21 cellular contexts compared by ENCODE assay signal in genomic region chr18:33706391-33706790, GRCh38.
"Had no signal": no experiment of that assay in that cellular context is flagged by ENCODE, and none has a peak within 500 bp of the region (broad histone marks: within the 10 kb centered on the region; RNA-seq: fewer than 3 reads in every experiment).

No MANE protein-coding gene starts in this region.

- H3K9me3 Mint-ChIP-seq: activated T-cell treated with anti-CD3 and anti-CD28 coated beads, Interleukin-2, amount 50 U/mL, for 24 hours; activated T-helper 1 cell treated with anti-CD3 and anti-CD28 coated beads, Interleukin-12 subunit alpha, Interleukin-12 subunit beta, Interleukin-2, Interleukin-4 antibody, amounts not matched to agents 30 ng/mL and 10 ng/mL and 1 ng/mL, durations not matched to agents 14 hours and 24 hours and 36 hours; T-helper 1 cell treated with Interleukin-12 subunit alpha and Interleukin-12 subunit beta and Interleukin-4 antibody, amounts not matched to agents 30 μg/mL and 1 μg/mL, for 36 hours; WTC11 had no signal

- H3K4me3 ChIP-seq: Peyer's patch had no signal

- ATAC-seq: activated CD8-positive, alpha-beta memory T cell treated with anti-CD3 and anti-CD28 coated beads, Interleukin-2, amount 10 ng/mL, durations not matched to agents 7 days and 5 days; activated naive CD4-positive, alpha-beta T cell treated with anti-CD3 and anti-CD28 coated beads, Interleukin-2, amount 50 U/mL, for 72 hours; activated naive CD8-positive, alpha-beta T cell treated with anti-CD3 and anti-CD28 coated beads, Interleukin-2, amount 50 U/mL, for 24 hours; WTC11 had no signal

- H3K27me3 Mint-ChIP-seq: activated CD8-positive, alpha-beta memory T cell treated with anti-CD3 and anti-CD28 coated beads, Interleukin-2, amount 10 ng/mL, durations not matched to agents 7 days and 5 days; activated naive CD8-positive, alpha-beta T cell treated with anti-CD3 and anti-CD28 coated beads, Interleukin-2, amount 50 U/mL, for 24 hours; activated T-cell treated with anti-CD3 and anti-CD28 coated beads, Interleukin-2, amount 50 U/mL, for 24 hours had no signal

- H3K4me3 Mint-ChIP-seq: activated CD8-positive, alpha-beta memory T cell treated with anti-CD3 and anti-CD28 coated beads, Interleukin-2, amount 10 ng/mL, durations not matched to agents 7 days and 5 days; activated naive CD8-positive, alpha-beta T cell treated with anti-CD3 and anti-CD28 coated beads, Interleukin-2, amount 50 U/mL, for 24 hours; activated T-cell treated with anti-CD3 and anti-CD28 coated beads, Interleukin-2, amount 50 U/mL, for 24 hours; activated T-helper 1 cell treated with anti-CD3 and anti-CD28 coated beads, Interleukin-12 subunit alpha, Interleukin-12 subunit beta, Interleukin-2, Interleukin-4 antibody, amounts not matched to agents 30 ng/mL and 10 ng/mL and 1 ng/mL, durations not matched to agents 14 hours and 24 hours and 36 hours; T-helper 1 cell treated with Interleukin-12 subunit alpha and Interleukin-12 subunit beta and Interleukin-4 antibody, amounts not matched to agents 30 μg/mL and 1 μg/mL, for 36 hours; WTC11 had no signal

- H3K4me1 Mint-ChIP-seq: activated CD8-positive, alpha-beta memory T cell treated with anti-CD3 and anti-CD28 coated beads, Interleukin-2, amount 10 ng/mL, durations not matched to agents 7 days and 5 days; activated naive CD8-positive, alpha-beta T cell treated with anti-CD3 and anti-CD28 coated beads, Interleukin-2, amount 50 U/mL, for 24 hours; WTC11 had no signal

- H3K27me3 ChIP-seq: Peyer's patch had no signal

- H3K27ac Mint-ChIP-seq: activated CD8-positive, alpha-beta memory T cell treated with anti-CD3 and anti-CD28 coated beads, Interleukin-2, amount 10 ng/mL, durations not matched to agents 7 days and 5 days; activated naive CD4-positive, alpha-beta T cell treated with anti-CD3 and anti-CD28 coated beads, Interleukin-2, amount 50 U/mL, for 72 hours; activated naive CD8-positive, alpha-beta T cell treated with anti-CD3 and anti-CD28 coated beads, Interleukin-2, amount 50 U/mL, for 24 hours; activated T-cell treated with anti-CD3 and anti-CD28 coated beads, Interleukin-2, amount 50 U/mL, for 24 hours; activated T-helper 1 cell treated with anti-CD3 and anti-CD28 coated beads, Interleukin-12 subunit alpha, Interleukin-12 subunit beta, Interleukin-2, Interleukin-4 antibody, amounts not matched to agents 30 ng/mL and 10 ng/mL and 1 ng/mL, durations not matched to agents 14 hours and 24 hours and 36 hours; T-helper 1 cell treated with Interleukin-12 subunit alpha and Interleukin-12 subunit beta and Interleukin-4 antibody, amounts not matched to agents 30 μg/mL and 1 μg/mL, for 36 hours; WTC11 had no signal

- H3K36me3 Mint-ChIP-seq: activated CD8-positive, alpha-beta memory T cell treated with anti-CD3 and anti-CD28 coated beads, Interleukin-2, amount 10 ng/mL, durations not matched to agents 7 days and 5 days; activated naive CD4-positive, alpha-beta T cell treated with anti-CD3 and anti-CD28 coated beads, Interleukin-2, amount 50 U/mL, for 72 hours; WTC11 had no signal

- H3K36me3 ChIP-seq: Peyer's patch had no signal

- H3K4me1 ChIP-seq: Peyer's patch had no signal

- DNase-seq: activated CD4-positive, alpha-beta T cell treated with anti-CD3 and anti-CD28 coated beads for 48 hours; activated CD4-positive, alpha-beta T cell treated with anti-CD3 and anti-CD28 coated beads, Interleukin-2, amount 50 U/mL, for 48 hours; activated CD4-positive, CD25-positive, alpha-beta regulatory T cell treated with anti-CD3 and anti-CD28 coated beads, Interleukin-2, amount 50 U/mL, for 72 hours; activated CD8-positive, alpha-beta memory T cell treated with anti-CD3 and anti-CD28 coated beads, Interleukin-2, amount 10 ng/mL, durations not matched to agents 7 days and 5 days; activated effector memory CD4-positive, alpha-beta T cell treated with anti-CD3 and anti-CD28 coated beads, Interleukin-2, amount 50 U/mL, for 16 hours; activated naive CD4-positive, alpha-beta T cell treated with Interleukin-2 at 50 U/mL for 16 hours; activated naive CD8-positive, alpha-beta T cell treated with anti-CD3 and anti-CD28 coated beads, Interleukin-2, amount 50 U/mL, for 24 hours; activated T-cell treated with anti-CD3 and anti-CD28 coated beads, Interleukin-2, amount 50 U/mL, for 24 hours; amygdala; caudate nucleus; KG1; NCI-H1048; NCI-H1930; NCI-H2171 treated with DMSO at 0.1 percent for 48 hours; NCI-H345; NCI-H524; Peyer's patch had no signal

- H3K9me3 ChIP-seq: Peyer's patch had no signal

- H3K27ac ChIP-seq: Peyer's patch had no signal
